Comparison of ENCODE assay signal across 22 cellular contexts in the genomic region with DNA sequence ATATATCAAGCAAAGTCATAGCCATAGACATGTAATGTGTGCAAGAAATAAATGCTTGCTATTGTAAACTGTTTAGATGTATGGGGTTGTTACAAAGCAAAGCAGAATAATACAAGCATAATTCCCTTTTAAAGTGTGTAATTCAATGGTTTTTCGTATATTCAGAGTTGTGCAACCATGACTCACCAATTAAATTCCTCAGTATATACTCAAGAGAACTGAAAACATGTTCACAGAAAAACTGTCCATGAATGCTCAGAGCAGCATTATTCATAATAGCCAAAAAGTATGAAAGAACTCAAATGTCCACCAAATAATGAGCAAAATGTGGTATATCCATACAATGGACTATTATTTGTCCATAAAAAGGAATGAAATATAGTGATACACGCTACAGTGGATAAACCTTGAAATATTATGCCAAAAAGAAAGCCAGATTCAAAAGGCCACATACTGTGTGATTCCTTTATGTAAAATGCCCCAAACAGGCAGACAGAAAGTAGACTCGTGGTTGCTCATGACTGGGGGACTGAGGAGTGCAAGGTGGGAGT. TPM values are rescaled to one million over a fixed set of nuclear protein-coding genes. Genes with fewer than 3 reads are reported as not detected.
DNase-seq lines count a peak whose midpoint lies in the region; ATAC-seq, FAIRE-seq and TF ChIP-seq lines count a peak whose summit lies in the region.
"Had no signal": no experiment of that assay in that cellular context is flagged by ENCODE, and none has a peak within 500 bp of the region (broad histone marks: within the 10 kb centered on the region; RNA-seq: fewer than 3 reads in every experiment).

No MANE protein-coding gene starts in this region.

- CTCF ChIA-PET in K562 (lab: Yijun Ruan, JAX; ENCODE audit: low intra/inter-chr PET ratio) = no interaction called here

- no peak overlapping the region for H3K4me2 ChIP-seq in K562 (ENCODE audit: insufficient read depth, low read length)

- H3K9me1 ChIP-seq in K562 (ENCODE audit: control insufficient read depth, insufficient read depth, low read length) = no peaks in the 10 kb centered on the region

- H4K20me1 ChIP-seq in K562 (replicated peaks; ENCODE audit: control insufficient read depth, insufficient read depth, low read length) = no peaks in the 10 kb centered on the region

- H2AFZ ChIP-seq in K562 (ENCODE audit: low read depth, low read length) = no peak overlapping the region

- peaks cover 12% of the 10 kb centered on the region; the same call in 2 of the 3 replicates for H3K79me2 ChIP-seq in K562 (ENCODE audit: control insufficient read depth, insufficient read depth, low read length)

- TF ChIP-seq POLR2A in K562 (conservative IDR thresholded peaks at IDR 0.05) = no peak

- intact Hi-C loops in K562 (cut with micrococcal nuclease) = no loop called here
- intact Hi-C loops in posterior cingulate gyrus (cut with DNase I) = no loop called here

- no peak for TF ChIP-seq EP300 in K562 (IDR thresholded peaks at IDR 0.05; ENCODE audit: low read length)

- no peak for TF ChIP-seq RAD21 in K562 (CRISPR knock-in tag; conservative IDR thresholded peaks at IDR 0.05 in 1 of 2, IDR thresholded peaks at IDR 0.05 in 1 of 2)

- 66% methylated on average over 3 of the region's 3 CpGs for WGBS in K562 (ENCODE audit: insufficient coverage, low coverage, missing lambda C conversion rate)

- no peak for TF ChIP-seq CTCF in K562 (IDR thresholded peaks at IDR 0.05 in 2 of 3, conservative IDR thresholded peaks at IDR 0.05 in 1 of 3; ENCODE audit: insufficient read depth in 2 of 3, low read depth in 1 of 3, low read length in 3 of 3)

- POLR2A ChIA-PET in K562 (lab: Yijun Ruan, JAX) = interaction anchor here (1.0 kb wide), 1 partner anchor 20 kb away, joined by 3 read pairs; no protein-coding TSS in a partner anchor

- 0 out of 5 replicates have a peak, but pooled peaks cover 0 to 1% of the 10 kb centered on the region in 2 experiments for H3K4me1 ChIP-seq in K562 (replicated peaks in 1 of 2; ENCODE audit: control insufficient read depth in 2 of 2, insufficient read depth in 2 of 2, low read length in 2 of 2)
- H3K4me1 ChIP-seq: Peyer's patch had no signal

- no peaks in the 10 kb centered on the region for H3K36me3 ChIP-seq in K562 (ENCODE audit: control insufficient read depth, insufficient read depth, low read length)
- H3K36me3 ChIP-seq: Peyer's patch, tibial nerve had no signal

- ATAC-seq in K562 (no peak), HG02852 (IDR thresholded peaks at IDR 0.05; ENCODE audit: unreplicated experiment) (no peak)
- ATAC-seq: GM12878; left ventricle myocardium superior; naive thymus-derived CD4-positive, alpha-beta T cell had no signal

- no peaks in the 10 kb centered on the region for H3K27me3 ChIP-seq in K562 (ENCODE audit: control insufficient read depth in 2 of 2, insufficient read depth in 2 of 2, low read length in 2 of 2)
- H3K27me3 ChIP-seq: Peyer's patch, tibial nerve had no signal

- DNase-seq in AG20443 (ENCODE audit: low spot score) (peak; percentile 21), LHCN-M2 (ENCODE audit: low read depth) (peak; percentile 75), K562 (ENCODE audit: extremely low read depth in 1 of 4, low spot score in 3 of 4) (no peak), foreskin melanocyte (peak; percentile 93), posterior cingulate gyrus (no peak), activated T-cell treated with anti-CD3 and anti-CD28 coated beads for 4 hours (no peak)
- no peak for DNase-seq in stimulated activated CD4-positive, alpha-beta T cell treated with anti-CD3 and anti-CD28 coated beads, Interleukin-15, amount 100 ng/mL, for 24 hours
- DNase-seq: activated CD4-positive, alpha-beta T cell treated with anti-CD3 and anti-CD28 coated beads for 4 hours; activated T-cell treated with anti-CD3 and anti-CD28 coated beads, Interleukin-2, amount 50 U/mL, for 24 hours; aorta; DMS79; effector CD4-positive, alpha-beta T cell; hippocampal formation; left ventricle myocardium superior; naive thymus-derived CD4-positive, alpha-beta T cell; NCI-H1417 treated with DMSO at 0.1 percent for 48 hours; NCI-H510A; Peyer's patch; stimulated activated CD4-positive, alpha-beta T cell treated with anti-CD3 and anti-CD28 coated beads, Interleukin-1b, Interleukin-23, amount 100 ng/mL, for 48 hours had no signal

- BruUV-seq in K562 (replicated peaks; lab: Mats Ljungman, UMichigan) = no TSS peak

- H3K27ac ChIP-seq in K562 (ENCODE audit: extremely low read depth, low read depth, low read length) = no peak overlapping the region
- H3K27ac ChIP-seq: Peyer's patch, tibial nerve had no signal

- no peak overlapping the region for H3K4me3 ChIP-seq in K562
- H3K4me3 ChIP-seq: GM12878, Peyer's patch, tibial nerve had no signal

- in situ Hi-C loops in K562 (cut with MboI) = loop anchor here (25.0 kb wide), 1 partner anchor 427 kb away; no protein-coding TSS in a partner anchor

- no peak for FAIRE-seq in K562 (lab: Jason Lieb, UNC)
- FAIRE-seq: GM12878 had no signal

- no peak overlapping the region for H3K9ac ChIP-seq in K562 (ENCODE audit: insufficient read depth in 1 of 2, low read depth in 2 of 2, low read length in 2 of 2)

- H3K9me3 ChIP-seq in K562 (replicated peaks; ENCODE audit: control insufficient read depth, insufficient read depth, low read depth, low read length) = no peaks in the 10 kb centered on the region
- H3K9me3 ChIP-seq: Peyer's patch, tibial nerve had no signal

TF ChIP-seq in K562, 482 proteins besides CTCF, POLR2A, EP300 and RAD21:
- peak; percentile 34; the same call in 1 of the 2 replicates for TF ChIP-seq CEBPB (tag; IDR thresholded peaks at IDR 0.05)
- no peak for TF ChIP-seq PURB (CRISPR knock-in tag; IDR thresholded peaks at IDR 0.05; ENCODE audit: low read depth)

RNA-seq across cellular contexts. Expression of a gene that starts 9.3 kb away (rescaled TPM):
- total RNA-seq in LHCN-M2 (2014; rRNA removed) (19.2 and 19.8 TPM in 2 replicates), K562 (2014; rRNA removed) (4.7 and 5.5 TPM in 2 replicates), K562 (2014; rRNA removed; fragmentation: Illumina TruSeq; extraction: Trizol) (4.8 and 5.4 TPM in 2 replicates), K562 (2015; rRNA removed; fragmentation: Illumina TruSeq; extraction: Trizol) (4.6 TPM in 2 replicates), K562 (2021) (4.7 and 6.8 TPM in 2 replicates)
- 4.5 TPM for polyA plus RNA-seq in LHCN-M2 (2012)
- total RNA-seq in K562 (2011; cell fraction: chromatin; rRNA removed; ENCODE audit: low replicate concordance) = 6.4 and 19.2 TPM in 2 replicates
- 2.7 and 3.2 TPM in 2 replicates for total RNA-seq in K562 (2011; cell fraction: nucleolus; rRNA removed)
- total RNA-seq in K562 (2011; cell fraction: nucleoplasm; rRNA removed) = 8.8 and 15.0 TPM in 2 replicates
- polyA plus RNA-seq in K562 (2011; rRNA removed) (5.4 and 9.3 TPM in 2 replicates), K562 (2014; fragmentation: Illumina TruSeq; extraction: Trizol) (6.3 and 7.0 TPM in 2 replicates), K562 (2014; fragmentation: Nextera tagmentation; extraction: Ambion mirVana) (1 to 10 TPM; 1.4 to 1.7 TPM), K562 (2014; rRNA removed) (4.5 and 5.5 TPM in 2 replicates)
- 1.4 and 2.4 TPM in 2 replicates for polyA plus RNA-seq in K562 (2011; cell fraction: cytosol; rRNA removed)
- polyA plus RNA-seq in K562 (2011; cell fraction: nucleus; rRNA removed) = 2.1 and 2.3 TPM in 2 replicates
- polyA plus RNA-seq in K562 (2012) = 5.2 and 5.9 TPM in 2 replicates
- polyA minus RNA-seq in K562 (2011; rRNA and poly(A)+ RNA removed) = 10.5 and 14.0 TPM in 2 replicates
- 5.0 and 6.3 TPM in 2 replicates for polyA minus RNA-seq in K562 (2011; cell fraction: cytosol; rRNA and poly(A)+ RNA removed)
- 3.2 and 4.4 TPM in 2 replicates for polyA minus RNA-seq in K562 (2011; cell fraction: nucleus; rRNA and poly(A)+ RNA removed)

Comparison
In these comparisons a context has a peak if more than half of its experiments do, and no peak if none do; other contexts are left out.
1. DNase-seq: peak in AG20443 (single experiment), LHCN-M2 (single experiment) and foreskin melanocyte (single experiment); none in K562 (0 of 4), stimulated activated CD4-positive, alpha-beta T cell treated with anti-CD3 and anti-CD28 coated beads, Interleukin-15, amount 100 ng/mL, for 24 hours (single experiment), posterior cingulate gyrus (0 of 10) and activated T-cell treated with anti-CD3 and anti-CD28 coated beads for 4 hours (single experiment).